In the genomic region with DNA sequence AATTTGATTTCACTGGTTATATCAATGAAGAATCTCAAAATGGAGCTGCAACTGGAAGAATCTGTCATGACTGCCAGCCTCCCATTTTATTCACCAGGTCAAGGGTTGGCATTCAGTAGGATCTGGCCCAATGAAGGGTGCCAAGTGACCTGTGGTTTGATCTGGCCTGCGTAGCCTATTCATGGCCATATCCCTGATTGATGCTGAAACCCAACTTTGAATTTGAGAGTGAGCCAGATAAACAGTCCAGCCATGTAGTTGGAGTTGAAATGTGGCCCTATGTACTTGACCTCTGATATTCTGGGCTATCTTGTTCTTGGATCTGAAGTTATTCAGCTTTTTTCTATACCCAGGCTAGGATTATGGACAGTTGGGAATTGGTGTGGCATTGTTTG, we compare ENCODE assay signal across 8 cellular contexts. TPM values are rescaled to one million over a fixed set of nuclear protein-coding genes. Genes with fewer than 3 reads are reported as not detected.
DNase-seq lines count a peak whose midpoint lies in the region; ATAC-seq and TF ChIP-seq lines count a peak whose summit lies in the region.

No MANE protein-coding gene starts in this region.

- H3K4me1 Mint-ChIP-seq in brain = peaks cover 52% of the 10 kb centered on the region

- peak overlapping the region in 4 of 5 experiments; percentile 96 to 99 (median 99) for H3K27ac Mint-ChIP-seq in brain

- H3K4me3 ChIP-seq in left ventricle myocardium inferior = peak overlapping the region; percentile 93
- H3K4me3 ChIP-seq in aorta (ENCODE audit: low read length in 2 of 2) = peak overlapping the region; percentile 84 to 86

- H3K27me3 ChIP-seq in left ventricle myocardium inferior (ENCODE audit: low read depth) (no peaks in the 10 kb centered on the region), aorta (ENCODE audit: control insufficient read depth in 1 of 2, insufficient read depth in 2 of 2, low read length in 1 of 2) (no peaks in the 10 kb centered on the region)

- intact Hi-C loops in left ventricle myocardium inferior (cut with micrococcal nuclease) = no loop called here
- intact Hi-C loops in left ventricle myocardium superior (cut with micrococcal nuclease) = no loop called here
- intact Hi-C loops in aorta (cut with DNase I) = loop anchor here (10.0 kb wide), 2 partner anchors 76 to 214 kb away; no protein-coding TSS in a partner anchor

- H3K27me3 Mint-ChIP-seq in brain = peaks cover 18% of the 10 kb centered on the region

- H3K9me3 ChIP-seq in left ventricle myocardium inferior (replicated peaks) = no peaks in the 10 kb centered on the region
- no peaks in the 10 kb centered on the region for H3K9me3 ChIP-seq in aorta (ENCODE audit: control insufficient read depth, low read length)

- TF ChIP-seq CTCF in left ventricle myocardium inferior (IDR thresholded peaks at IDR 0.05; ENCODE audit: borderline replicate concordance) (no peak), brain (conservative IDR thresholded peaks at IDR 0.05) (no peak), GM13976 (IDR thresholded peaks at IDR 0.05; ENCODE audit: borderline replicate concordance, control extremely low read depth, extremely low read depth, insufficient read depth, missing control alignments) (no peak)

- peak overlapping the region; percentile 98 for H3K27ac ChIP-seq in left ventricle myocardium inferior (replicated peaks)
- peak overlapping the region in 1 of 2 donors; percentile 59 for H3K27ac ChIP-seq in aorta (ENCODE audit: low read depth in 1 of 2, low read length in 2 of 2)

- ATAC-seq in left ventricle myocardium superior (no peak), aorta (ENCODE audit: low FRiP score) (no peak), GM18868 (IDR thresholded peaks at IDR 0.05; ENCODE audit: unreplicated experiment) (no peak)

- H3K4me3 Mint-ChIP-seq in brain = peak overlapping the region; percentile 94 to 98 (median 97)

- no peak for DNase-seq in left ventricle myocardium inferior
- DNase-seq in left ventricle myocardium superior = no peak
- peak; percentile 32 for DNase-seq in medulla oblongata (ENCODE audit: extremely low spot score)
- DNase-seq in aorta = no peak
- DNase-seq in stimulated activated CD4-positive, alpha-beta T cell treated with anti-CD3 and anti-CD28 coated beads, Interleukin-1b, Interleukin-23, amount 100 ng/mL, for 48 hours = no peak
- no peak for DNase-seq in GM13976 (ENCODE audit: low spot score)

- 59 to 83% methylated on average over 1 of the region's 1 CpG for WGBS in aorta, 2 donors

- in situ Hi-C loops in GM13976 (cut with MboI; ENCODE audit: low sequenced_read_pairs, unreplicated experiment) = no loop called here

- peaks cover 34% of the 10 kb centered on the region for H3K36me3 Mint-ChIP-seq in brain

- H3K9me3 Mint-ChIP-seq in brain = peaks cover 6 to 11% (median 6%) of the 10 kb centered on the region in 5 experiments

- H3K36me3 ChIP-seq in left ventricle myocardium inferior (peaks cover 5% of the 10 kb centered on the region), aorta (ENCODE audit: control insufficient read depth in 1 of 2, insufficient read depth in 2 of 2, low read length in 1 of 2) (no peaks in the 10 kb centered on the region)

- H3K4me1 ChIP-seq in left ventricle myocardium inferior (peaks cover 73% of the 10 kb centered on the region), aorta (ENCODE audit: control insufficient read depth in 1 of 2, insufficient read depth in 2 of 2, low read length in 2 of 2) (peaks cover 2 to 4% of the 10 kb centered on the region in 2 donors)

RNA-seq across cellular contexts. Expression of a gene that starts 1.5 kb away (rescaled TPM):
- total RNA-seq in left ventricle myocardium inferior = 42.2 TPM
- 44.9 TPM for total RNA-seq in left ventricle myocardium superior
- 8.6 TPM for polyA plus RNA-seq in brain (ENCODE audit: insufficient read depth, low read depth, low replicate concordance)
- 10 to 100 TPM; 72.1 to 91.6 TPM for total RNA-seq in aorta
- 10 to 100 TPM; 11.5 to 18.3 TPM for polyA plus RNA-seq in aorta

Comparison
In these comparisons a context has a peak if more than half of its experiments do, and no peak if none do; other contexts are left out.
1. intact Hi-C loops: an anchor here in aorta (10.0 kb wide); none called in left ventricle myocardium inferior and left ventricle myocardium superior.